2 cellular contexts compared by ENCODE assay signal in genomic region chr2:202149155-202149762, GRCh38.
TF ChIP-seq lines count a peak whose summit lies in the region.

No MANE protein-coding gene starts in this region.

TF ChIP-seq in GM23338, 12 proteins besides CTCF, POLR2A, EP300 and RAD21 (continued from another document):
- TF ChIP-seq ZNF462 (CRISPR knock-in tag; IDR thresholded peaks at IDR 0.05) (no peak), ZNF114 (CRISPR knock-in tag; IDR thresholded peaks at IDR 0.05) (no peak)

TF ChIP-seq in SK-N-SH, 30 proteins besides CTCF, POLR2A, EP300 and RAD21 (continued from another document):
- no peak for TF ChIP-seq REST (IDR thresholded peaks at IDR 0.05; ENCODE audit: low read depth, low read length)
- no peak for TF ChIP-seq PBX3 (IDR thresholded peaks at IDR 0.05)
- TF ChIP-seq USF2 (IDR thresholded peaks at IDR 0.05; ENCODE audit: borderline replicate concordance, low read depth, low read length) = no peak
- TF ChIP-seq ZBTB33 (IDR thresholded peaks at IDR 0.05; ENCODE audit: borderline replicate concordance, low read depth) = no peak
